ENCODE assay signal across 8 cellular contexts in the genomic region with DNA sequence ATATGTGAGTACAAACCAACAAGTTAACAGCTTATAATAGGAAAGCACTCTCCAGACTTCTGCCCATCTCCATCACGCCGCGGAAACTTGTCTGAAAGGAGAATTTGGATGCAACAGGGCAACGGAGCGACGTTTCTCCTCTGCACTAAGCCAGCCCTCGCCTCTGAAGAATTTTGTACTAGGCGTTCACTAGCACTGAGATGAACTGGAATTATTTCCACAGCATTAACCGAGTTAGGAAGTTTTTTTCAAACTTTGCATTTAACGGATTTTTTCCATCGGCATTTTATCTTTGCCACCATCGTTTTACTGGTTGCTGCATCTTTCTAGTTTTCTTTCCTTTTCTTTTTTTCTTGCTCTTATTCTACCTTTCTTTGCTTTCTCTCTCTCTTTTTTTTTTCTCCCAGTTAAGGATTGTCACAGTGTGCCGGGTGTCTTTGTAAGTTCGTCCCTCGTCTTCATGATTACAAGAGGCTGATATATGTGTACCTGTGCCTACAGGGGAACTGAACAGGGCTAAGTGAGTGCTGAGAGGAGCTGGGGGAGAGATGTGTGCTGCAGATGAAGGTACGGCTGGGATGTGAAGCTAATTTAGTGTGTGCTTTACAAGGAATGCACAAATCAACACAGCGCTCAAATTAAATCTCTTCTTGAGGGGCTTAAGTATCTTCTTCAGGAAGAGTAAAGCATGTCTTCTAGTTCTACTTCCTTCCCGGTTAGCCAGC.
DNase-seq lines count a peak whose midpoint lies in the region; ATAC-seq and TF ChIP-seq lines count a peak whose summit lies in the region.

No MANE protein-coding gene starts in this region.

- H3K9me3 ChIP-seq in Loucy (ENCODE audit: insufficient read depth, low read depth, low read length) (no peaks in the 10 kb centered on the region), muscle layer of colon (ENCODE audit: low read length) (no peaks in the 10 kb centered on the region), T-helper 17 cell (ENCODE audit: control insufficient read depth, low read length, poor library complexity, severe bottlenecking) (peaks cover 39% of the 10 kb centered on the region)

- H3K9me2 ChIP-seq in Loucy (replicated peaks; ENCODE audit: low read depth, low read length) = no peaks in the 10 kb centered on the region

- H3K4me1 ChIP-seq in Loucy (ENCODE audit: insufficient read depth, low read length, poor library complexity, severe bottlenecking) (peaks cover 13% of the 10 kb centered on the region), muscle layer of colon (ENCODE audit: insufficient read depth, low read length) (peaks cover 48% of the 10 kb centered on the region)

- no peak for TF ChIP-seq CTCF in Loucy (conservative IDR thresholded peaks at IDR 0.05; ENCODE audit: low read length)

- peaks cover 50% of the 10 kb centered on the region for H3K27me3 Mint-ChIP-seq in T-helper 17 cell

- H3K27me3 ChIP-seq in Loucy (ENCODE audit: insufficient read depth, low read length, poor library complexity, severe bottlenecking) (no peaks in the 10 kb centered on the region), muscle layer of colon (ENCODE audit: control insufficient read depth in 1 of 2, insufficient read depth in 2 of 2, low read length in 2 of 2) (peaks cover 17 to 40% of the 10 kb centered on the region in 2 donors)

- H3K27ac ChIP-seq in muscle layer of colon (ENCODE audit: low read depth, low read length) = peak overlapping the region; percentile 87

- peak overlapping the region; percentile 87 for H3K4me2 ChIP-seq in Loucy (ENCODE audit: low read depth, low read length, poor library complexity, severe bottlenecking)

- no peaks in the 10 kb centered on the region for H3K36me3 ChIP-seq in Loucy (ENCODE audit: insufficient read depth, low read length)
- no peaks in the 10 kb centered on the region for H3K36me3 ChIP-seq in muscle layer of colon (ENCODE audit: insufficient read depth, low read length)

- H3K4me3 Mint-ChIP-seq in T-helper 17 cell = no peak overlapping the region

- H3K9ac ChIP-seq in Loucy (ENCODE audit: low read depth, low read length, poor library complexity, severe bottlenecking) (peak overlapping the region; percentile 81), muscle layer of colon (ENCODE audit: low read length) (peak overlapping the region; percentile 95)

- peaks cover 6% of the 10 kb centered on the region for H4K20me1 ChIP-seq in Loucy (ENCODE audit: insufficient read depth, low read length, poor library complexity, severe bottlenecking)

- H3K79me2 ChIP-seq in Loucy (ENCODE audit: insufficient read depth, low read length) = peaks cover 10% of the 10 kb centered on the region

- peaks cover 9% of the 10 kb centered on the region; the same call in 1 of the 2 replicates for H3F3A ChIP-seq in Loucy (ENCODE audit: low read depth)

- H3K4me3 ChIP-seq in Loucy (ENCODE audit: low read length, poor library complexity, severe bottlenecking) (peak overlapping the region; percentile 73), muscle layer of colon (ENCODE audit: low read depth in 1 of 2, low read length in 2 of 2) (peak overlapping the region; percentile 4 to 68)

- ATAC-seq in T-helper 17 cell = no peak
- no peak for ATAC-seq in GM21723 (IDR thresholded peaks at IDR 0.05; ENCODE audit: unreplicated experiment)

- DNase-seq in DMS 273 treated with DMSO at 0.1 percent for 48 hours (lab: John Stamatoyannopoulos, UW) (peak; percentile 88), amniotic epithelial cell (ENCODE audit: low read depth) (peak; percentile 47), T-helper 17 cell (no peak), HuH-7 (ENCODE audit: low spot score) (no peak)
- no peak for DNase-seq in central memory CD4-positive, alpha-beta T cell

- H3K4me1 Mint-ChIP-seq in T-helper 17 cell = peaks cover 11% of the 10 kb centered on the region

- H3K27ac Mint-ChIP-seq in T-helper 17 cell = no peak overlapping the region

- H2AFZ ChIP-seq in Loucy (ENCODE audit: low read length) = peak overlapping the region; percentile 1; the same call in 1 of the 2 replicates

- peaks cover 7% of the 10 kb centered on the region for H3K36me3 Mint-ChIP-seq in T-helper 17 cell (ENCODE audit: low read depth)

Comparison
In these comparisons a context has a peak if more than half of its experiments do, and no peak if none do; other contexts are left out.
1. DNase-seq: peak in DMS 273 treated with DMSO at 0.1 percent for 48 hours (single experiment) and amniotic epithelial cell (single experiment); none in central memory CD4-positive, alpha-beta T cell (single experiment), T-helper 17 cell (0 of 3) and HuH-7 (single experiment).